Comparison of ENCODE assay signal across 1 cellular context in the genomic region with DNA sequence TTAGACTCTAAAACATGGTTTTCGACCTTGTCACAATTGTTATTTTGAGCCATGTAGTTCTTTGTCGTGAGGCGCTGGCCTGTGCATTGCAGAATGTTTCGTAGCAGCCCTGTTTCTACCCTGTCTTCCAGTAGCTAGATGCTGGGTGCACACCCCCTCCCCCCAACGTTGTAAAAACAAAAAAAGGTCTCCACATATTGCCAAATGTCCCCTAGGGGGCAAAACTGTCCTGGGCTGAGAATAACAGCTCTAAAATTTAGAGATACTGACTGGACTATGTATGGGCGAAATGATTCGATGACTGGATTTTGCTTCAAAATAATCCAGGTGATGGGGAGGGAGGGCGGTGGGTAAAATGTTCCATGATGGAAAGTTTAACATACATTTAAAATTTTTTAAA.
TF ChIP-seq lines count a peak whose summit lies in the region.

No MANE protein-coding gene starts in this region.

TF ChIP-seq in SK-N-SH treated with all-trans-retinoic acid at 6 μM for 48 hours, 23 proteins besides CTCF, POLR2A, EP300 and RAD21 (continued from another document):
- TF ChIP-seq, protein P1, sequence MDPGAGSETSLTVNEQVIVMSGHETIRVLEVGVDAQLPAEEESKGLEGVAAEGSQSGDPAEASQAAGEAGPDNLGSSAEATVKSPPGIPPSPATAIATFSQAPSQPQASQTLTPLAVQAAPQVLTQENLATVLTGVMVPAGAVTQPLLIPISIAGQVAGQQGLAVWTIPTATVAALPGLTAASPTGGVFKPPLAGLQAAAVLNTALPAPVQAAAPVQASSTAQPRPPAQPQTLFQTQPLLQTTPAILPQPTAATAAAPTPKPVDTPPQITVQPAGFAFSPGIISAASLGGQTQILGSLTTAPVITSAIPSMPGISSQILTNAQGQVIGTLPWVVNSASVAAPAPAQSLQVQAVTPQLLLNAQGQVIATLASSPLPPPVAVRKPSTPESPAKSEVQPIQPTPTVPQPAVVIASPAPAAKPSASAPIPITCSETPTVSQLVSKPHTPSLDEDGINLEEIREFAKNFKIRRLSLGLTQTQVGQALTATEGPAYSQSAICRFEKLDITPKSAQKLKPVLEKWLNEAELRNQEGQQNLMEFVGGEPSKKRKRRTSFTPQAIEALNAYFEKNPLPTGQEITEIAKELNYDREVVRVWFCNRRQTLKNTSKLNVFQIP (CRISPR knock-in tag; IDR thresholded peaks at IDR 0.05; ENCODE audit: borderline replicate concordance, low read depth) = no peak
- TF ChIP-seq, protein P2, sequence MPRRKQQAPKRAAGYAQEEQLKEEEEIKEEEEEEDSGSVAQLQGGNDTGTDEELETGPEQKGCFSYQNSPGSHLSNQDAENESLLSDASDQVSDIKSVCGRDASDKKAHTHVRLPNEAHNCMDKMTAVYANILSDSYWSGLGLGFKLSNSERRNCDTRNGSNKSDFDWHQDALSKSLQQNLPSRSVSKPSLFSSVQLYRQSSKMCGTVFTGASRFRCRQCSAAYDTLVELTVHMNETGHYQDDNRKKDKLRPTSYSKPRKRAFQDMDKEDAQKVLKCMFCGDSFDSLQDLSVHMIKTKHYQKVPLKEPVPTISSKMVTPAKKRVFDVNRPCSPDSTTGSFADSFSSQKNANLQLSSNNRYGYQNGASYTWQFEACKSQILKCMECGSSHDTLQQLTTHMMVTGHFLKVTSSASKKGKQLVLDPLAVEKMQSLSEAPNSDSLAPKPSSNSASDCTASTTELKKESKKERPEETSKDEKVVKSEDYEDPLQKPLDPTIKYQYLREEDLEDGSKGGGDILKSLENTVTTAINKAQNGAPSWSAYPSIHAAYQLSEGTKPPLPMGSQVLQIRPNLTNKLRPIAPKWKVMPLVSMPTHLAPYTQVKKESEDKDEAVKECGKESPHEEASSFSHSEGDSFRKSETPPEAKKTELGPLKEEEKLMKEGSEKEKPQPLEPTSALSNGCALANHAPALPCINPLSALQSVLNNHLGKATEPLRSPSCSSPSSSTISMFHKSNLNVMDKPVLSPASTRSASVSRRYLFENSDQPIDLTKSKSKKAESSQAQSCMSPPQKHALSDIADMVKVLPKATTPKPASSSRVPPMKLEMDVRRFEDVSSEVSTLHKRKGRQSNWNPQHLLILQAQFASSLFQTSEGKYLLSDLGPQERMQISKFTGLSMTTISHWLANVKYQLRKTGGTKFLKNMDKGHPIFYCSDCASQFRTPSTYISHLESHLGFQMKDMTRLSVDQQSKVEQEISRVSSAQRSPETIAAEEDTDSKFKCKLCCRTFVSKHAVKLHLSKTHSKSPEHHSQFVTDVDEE (CRISPR knock-in tag; IDR thresholded peaks at IDR 0.05) = no peak
- no peak for TF ChIP-seq ISL1 (CRISPR knock-in tag; IDR thresholded peaks at IDR 0.05)
- no peak for TF ChIP-seq ARNTL (CRISPR knock-in tag; IDR thresholded peaks at IDR 0.05; ENCODE audit: borderline replicate concordance, low read depth)
- TF ChIP-seq CSDC2 (CRISPR knock-in tag; IDR thresholded peaks at IDR 0.05) = no peak
TF ChIP-seq in SK-N-SH treated with all-trans-retinoic acid at 6 μM for 48 hours: peak in this region for 0.
